In genomic region chr11:621838-622237, GRCh38 we compare ENCODE assay signal across 37 cellular contexts. TPM values are rescaled to one million over a fixed set of nuclear protein-coding genes. Genes with fewer than 3 reads are reported as not detected.
"Had no signal": no experiment of that assay in that cellular context is flagged by ENCODE, and none has a peak within 500 bp of the region (broad histone marks: within the 10 kb centered on the region; RNA-seq: fewer than 3 reads in every experiment).

No MANE protein-coding gene starts in this region.

- H3K27ac ChIP-seq: heart left ventricle, left lung, neutrophil, parathyroid adenoma, psoas muscle, right lobe of liver, suprapubic skin, thoracic aorta, tibial artery, uterus had no signal

- H3K4me1 ChIP-seq: parathyroid adenoma, uterus had no signal

- H2AFZ ChIP-seq: parathyroid adenoma had no signal

- H3K4me3 ChIP-seq: heart left ventricle, left lung, lung, psoas muscle, right lobe of liver, smooth muscle cell, suprapubic skin, thoracic aorta, tibial artery, uterus had no signal

- H3K27me3 Mint-ChIP-seq: stimulated activated naive CD8-positive, alpha-beta T cell treated with anti-CD3 and anti-CD28 coated beads, Interleukin-15, Interleukin-2, amounts not matched to agents 100 ng/mL and 50 ng/mL, for 24 hours; type B pancreatic cell had no signal

- H3K4me3 Mint-ChIP-seq: immature natural killer cell; mesothelial cell of epicardium; nephron; neural crest cell; stimulated activated effector memory CD8-positive, alpha-beta T cell treated with anti-CD3 and anti-CD28 coated beads, Interleukin-12 subunit alpha, Interleukin-12 subunit beta, amount 100 ng/mL, for 72 hours; stimulated activated naive CD8-positive, alpha-beta T cell treated with anti-CD3 and anti-CD28 coated beads, Interleukin-15, Interleukin-2, amounts not matched to agents 100 ng/mL and 50 ng/mL, for 24 hours; type B pancreatic cell had no signal

- DNase-seq: heart left ventricle; hypothalamus; immature natural killer cell; left colon; left lung; mesendoderm; naive B cell; occipital lobe; psoas muscle; stimulated activated CD4-positive, alpha-beta T cell treated with anti-CD3 and anti-CD28 coated beads, Interleukin-12 subunit alpha, Interleukin-12 subunit beta, amount 100 ng/mL, for 4 hours; stimulated activated CD4-positive, alpha-beta T cell treated with anti-CD3 and anti-CD28 coated beads, Interleukin-15, amount 100 ng/mL, for 24 hours; stimulated activated CD4-positive, alpha-beta T cell treated with anti-CD3 and anti-CD28 coated beads, Interleukin-2, amount 100 ng/mL, for 24 hours; stimulated activated CD4-positive, alpha-beta T cell treated with anti-CD3 and anti-CD28 coated beads, Interleukin-4, amount 100 ng/mL, for 1 hour; stimulated activated naive CD4-positive, alpha-beta T cell; tibial artery; uterus had no signal

- ATAC-seq: heart left ventricle; left colon; left lung; psoas muscle; right lobe of liver; stimulated activated effector memory CD8-positive, alpha-beta T cell treated with anti-CD3 and anti-CD28 coated beads, Interleukin-12 subunit alpha, Interleukin-12 subunit beta, amount 100 ng/mL, for 72 hours had no signal

- H3K9me3 ChIP-seq: heart left ventricle, left lung, neutrophil, psoas muscle, right lobe of liver, suprapubic skin, thoracic aorta, tibial artery, uterus had no signal

- H3K27ac Mint-ChIP-seq: immature natural killer cell; mesothelial cell of epicardium; nephron; stimulated activated effector memory CD8-positive, alpha-beta T cell treated with anti-CD3 and anti-CD28 coated beads, Interleukin-12 subunit alpha, Interleukin-12 subunit beta, amount 100 ng/mL, for 72 hours; stimulated activated naive CD8-positive, alpha-beta T cell treated with anti-CD3 and anti-CD28 coated beads, Interleukin-15, Interleukin-2, amounts not matched to agents 100 ng/mL and 50 ng/mL, for 24 hours; type B pancreatic cell had no signal

- H3K36me3 Mint-ChIP-seq: immature natural killer cell, mesothelial cell of epicardium, naive B cell, type B pancreatic cell had no signal

- H3K9me3 Mint-ChIP-seq: immature natural killer cell; mesothelial cell of epicardium; naive B cell; nephron; neural crest cell; stimulated activated effector memory CD8-positive, alpha-beta T cell treated with anti-CD3 and anti-CD28 coated beads, Interleukin-12 subunit alpha, Interleukin-12 subunit beta, amount 100 ng/mL, for 72 hours; stimulated activated naive CD8-positive, alpha-beta T cell treated with anti-CD3 and anti-CD28 coated beads, Interleukin-15, Interleukin-2, amounts not matched to agents 100 ng/mL and 50 ng/mL, for 24 hours; type B pancreatic cell had no signal

- H3K4me2 ChIP-seq: smooth muscle cell had no signal

- H3K36me3 ChIP-seq: left lung, neutrophil, right lobe of liver, suprapubic skin, thoracic aorta, uterus had no signal

- H3K27me3 ChIP-seq: right lobe of liver, uterus had no signal

- H3K4me1 Mint-ChIP-seq: immature natural killer cell, mesothelial cell of epicardium, nephron, neural crest cell had no signal

- H3K9ac ChIP-seq: parathyroid adenoma had no signal

RNA-seq across cellular contexts. Expression of gene CDHR5, which starts 2.9 kb away (rescaled TPM):
- total RNA-seq: heart left ventricle, left lung, lung, neural crest cell, occipital lobe, osteocyte, smooth muscle cell, subcutaneous adipose tissue, thoracic aorta, ureter had no signal
- polyA plus RNA-seq: immature natural killer cell, smooth muscle cell had no signal

RNA-seq across cellular contexts. Expression of gene SCT, which starts 5.1 kb away (rescaled TPM):
- total RNA-seq: kidney, left lung, liver, lung, mononuclear cell, neural crest cell, occipital lobe, osteocyte, posterior vena cava, right lobe of liver, smooth muscle cell, subcutaneous adipose tissue, suprapubic skin, thoracic aorta, ureter, uterus had no signal
- polyA plus RNA-seq: heart left ventricle, immature natural killer cell, liver, lung had no signal

RNA-seq across cellular contexts. Expression of gene DRD4, which starts 15.2 kb away (rescaled TPM):
- total RNA-seq: liver, skeletal muscle tissue, smooth muscle cell had no signal
- polyA plus RNA-seq: immature natural killer cell, liver had no signal
